ENCODE assay signal across 31 cellular contexts in the genomic region with DNA sequence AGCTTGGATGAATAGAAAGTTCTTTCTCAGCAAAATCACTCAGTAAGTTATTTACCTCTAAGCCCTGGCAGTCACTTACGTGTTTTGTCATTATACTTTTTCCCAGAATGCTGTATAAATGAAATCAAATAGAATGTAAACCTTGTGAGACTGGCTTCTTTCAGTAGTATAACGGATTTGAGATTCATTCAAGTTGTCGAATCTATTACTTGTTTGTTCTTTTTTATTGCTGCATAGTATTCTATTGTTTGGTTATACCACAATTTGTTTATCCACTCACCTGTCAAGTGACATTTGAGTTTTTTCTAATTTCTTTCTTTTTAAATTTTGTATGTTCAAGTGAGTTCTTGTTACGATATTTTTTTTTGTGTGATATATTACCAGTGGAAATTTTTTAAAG.
"Had no signal": no experiment of that assay in that cellular context is flagged by ENCODE, and none has a peak within 500 bp of the region (broad histone marks: within the 10 kb centered on the region; RNA-seq: fewer than 3 reads in every experiment).

No MANE protein-coding gene starts in this region.

- DNase-seq: MG63, MM.1S, MV-4-11, NCI-H1048, NCI-H1092, NCI-H1092 treated with DMSO at 0.1 percent for 48 hours, NCI-H1105, NCI-H1105 treated with DMSO at 0.1 percent for 48 hours, NCI-H1417, NCI-H1417 treated with DMSO at 0.1 percent for 48 hours, NCI-H1436 treated with DMSO at 0.1 percent for 48 hours, NCI-H146, NCI-H1694, NCI-H1694 treated with DMSO at 0.1 percent for 48 hours, NCI-H187, NCI-H187 treated with DMSO at 0.1 percent for 48 hours, NCI-H1930, NCI-H2029, NCI-H2029 treated with DMSO at 0.1 percent for 48 hours, NCI-H2081 treated with DMSO at 0.1 percent for 48 hours, NCI-H2107, NCI-H2171, NCI-H2171 treated with DMSO at 0.1 percent for 48 hours, NCI-H2227 treated with DMSO at 0.1 percent for 48 hours, NCI-H226, NCI-H345, NCI-H446, NCI-H446 treated with DMSO at 0.1 percent for 48 hours, NCI-H510A, NCI-H510A treated with DMSO at 0.1 percent for 48 hours, NCI-H524 treated with DMSO at 0.1 percent for 48 hours had no signal

- H3K9me3 ChIP-seq: MG63 had no signal

- H3K27me3 ChIP-seq: MG63 had no signal

- H3K4me3 ChIP-seq: MG63 had no signal

- H3K36me3 ChIP-seq: MG63 had no signal
